8 cellular contexts compared by ENCODE assay signal in genomic region chr19:4328243-4328990, GRCh38. TPM values are rescaled to one million over a fixed set of nuclear protein-coding genes. Genes with fewer than 3 reads are reported as not detected.
DNase-seq lines count a peak whose midpoint lies in the region; ATAC-seq, FAIRE-seq and TF ChIP-seq lines count a peak whose summit lies in the region.

No MANE protein-coding gene starts in this region.

- peak; percentile 81 for TF ChIP-seq POLR2A in GM19193 (IDR thresholded peaks at IDR 0.05; ENCODE audit: extremely low read depth, insufficient read depth, insufficient read length)
- TF ChIP-seq POLR2A in Raji (IDR thresholded peaks at IDR 0.05; ENCODE audit: insufficient read depth, low read depth, low read length) = peak; percentile 97

- peaks cover 27% of the 10 kb centered on the region for H3K4me1 Mint-ChIP-seq in activated naive CD4-positive, alpha-beta T cell treated with anti-CD3 and anti-CD28 coated beads for 36 hours (ENCODE audit: low read depth)

- DNase-seq in AG04449 (ENCODE audit: low read depth, low spot score) (peak; percentile 65), Right ventricle myocardium inferior (ENCODE audit: missing footprints) (peak; percentile 96), pancreas (peak; percentile 95 to 100 (median 96)), thoracic aorta (ENCODE audit: low spot score) (no peak)
- DNase-seq in activated naive CD4-positive, alpha-beta T cell treated with anti-CD3 and anti-CD28 coated beads for 36 hours = peak; percentile 97

- H3K36me3 ChIP-seq in pancreas (no peaks in the 10 kb centered on the region), thoracic aorta (no peaks in the 10 kb centered on the region)

- H3K27me3 ChIP-seq in pancreas (no peaks in the 10 kb centered on the region), thoracic aorta (replicated peaks; ENCODE audit: insufficient read depth) (no peaks in the 10 kb centered on the region)

- intact Hi-C loops in activated naive CD4-positive, alpha-beta T cell treated with anti-CD3 and anti-CD28 coated beads for 36 hours (cut with micrococcal nuclease) = loop anchor here (1.0 to 2.0 kb wide), 4 partner anchors 14 to 81 kb away; partner anchors contain the start of genes CHAF1A, TMIGD2 and YJU2
- intact Hi-C loops in Right ventricle myocardium inferior (cut with DNase I) (loop anchor here (1.0 kb wide), 2 partner anchors 15 to 74 kb away; partner anchors contain the start of genes CHAF1A and MPND), pancreas (cut with DNase I) (no loop called here)

- H3K4me1 ChIP-seq in pancreas (no peaks in the 10 kb centered on the region), thoracic aorta (ENCODE audit: control insufficient read depth in 1 of 2, low read depth in 2 of 2) (peaks cover 10 to 18% of the 10 kb centered on the region in 2 donors)

- no peaks in the 10 kb centered on the region for H3K27me3 Mint-ChIP-seq in activated naive CD4-positive, alpha-beta T cell treated with anti-CD3 and anti-CD28 coated beads for 36 hours (ENCODE audit: low read depth)

- peak overlapping the region; percentile 84 for H3K27ac Mint-ChIP-seq in activated naive CD4-positive, alpha-beta T cell treated with anti-CD3 and anti-CD28 coated beads for 36 hours

- peak overlapping the region in 2 of 4 donors; percentile 23 to 38 for H3K27ac ChIP-seq in pancreas
- H3K27ac ChIP-seq in thoracic aorta = no peak overlapping the region

- no peak for FAIRE-seq in pancreas (lab: Jason Lieb, UNC)

- peaks cover 6% of the 10 kb centered on the region for H3K36me3 Mint-ChIP-seq in activated naive CD4-positive, alpha-beta T cell treated with anti-CD3 and anti-CD28 coated beads for 36 hours (ENCODE audit: low read depth)

- CTCF ChIA-PET in AG04449 (lab: Yijun Ruan, JAX) = interaction anchor here (0.9 to 1.0 kb wide), 2 partner anchors 15 to 24 kb away, joined by 3 to 6 read pairs; partner anchors contain the start of gene MPND
- CTCF ChIA-PET in activated naive CD4-positive, alpha-beta T cell treated with anti-CD3 and anti-CD28 coated beads for 36 hours (lab: Charles Lee) = interaction anchor here (0.8 to 1.0 kb wide), 3 partner anchors 9 to 61 kb away, joined by 3 to 5 read pairs (median 3); partner anchors contain the start of gene MPND

- TF ChIP-seq CTCF in AG04449 (IDR thresholded peaks at IDR 0.05; ENCODE audit: insufficient read depth, low read length, missing control alignments) = no peak
- TF ChIP-seq CTCF in pancreas (IDR thresholded peaks at IDR 0.05) = no peak
- TF ChIP-seq CTCF in thoracic aorta (IDR thresholded peaks at IDR 0.05) = no peak

- ATAC-seq in HG03354 (IDR thresholded peaks at IDR 0.05; ENCODE audit: poor library complexity, severe bottlenecking, unreplicated experiment) = peak; percentile 81
- peak; percentile 94 for ATAC-seq in Right ventricle myocardium inferior
- peak; percentile 87 to 95 (median 90) for ATAC-seq in pancreas
- ATAC-seq in thoracic aorta (ENCODE audit: insufficient number of reproducible peaks, low FRiP score, low read depth) = peak; percentile 63

- H3K4me3 ChIP-seq in AG04449 (ENCODE audit: low read depth, low read length) = peak overlapping the region; percentile 72
- H3K4me3 ChIP-seq in pancreas = peak overlapping the region in 3 of 4 donors; percentile 10 to 54 (median 20)
- peak overlapping the region; percentile 75 for H3K4me3 ChIP-seq in thoracic aorta

- POLR2A ChIA-PET in AG04449 (lab: Yijun Ruan, JAX) = interaction anchor here (1.1 kb wide), 1 partner anchor 14 kb away, joined by 6 read pairs; the partner anchor contains the start of gene MPND

- H3K4me3 Mint-ChIP-seq in activated naive CD4-positive, alpha-beta T cell treated with anti-CD3 and anti-CD28 coated beads for 36 hours = peak overlapping the region; percentile 87

- no peaks in the 10 kb centered on the region for H3K9me3 Mint-ChIP-seq in activated naive CD4-positive, alpha-beta T cell treated with anti-CD3 and anti-CD28 coated beads for 36 hours

- H3K9me3 ChIP-seq in pancreas (no peaks in the 10 kb centered on the region), thoracic aorta (no peaks in the 10 kb centered on the region)

- 11 to 12% methylated on average over 33 to 49 of the region's 49 CpGs for WGBS in pancreas, 2 donors

RNA-seq across cellular contexts. Expression of gene STAP2, which starts 10.2 kb away (rescaled TPM):
- total RNA-seq in activated naive CD4-positive, alpha-beta T cell treated with anti-CD3 and anti-CD28 coated beads for 36 hours = 10 to 100 TPM in 1 of 2 experiments, 1 to 10 TPM in 1; 8.1 to 10.7 TPM
- 4.3 TPM for total RNA-seq in Right ventricle myocardium inferior
- total RNA-seq in pancreas = 10 to 100 TPM; 17.4 to 45.4 (median 23.3) TPM
- 10 to 100 TPM; 46.6 to 65.5 TPM for polyA plus RNA-seq in pancreas
- total RNA-seq in thoracic aorta = not detected

RNA-seq across cellular contexts. Expression of gene MPND, which starts 14.9 kb away (rescaled TPM):
- total RNA-seq in activated naive CD4-positive, alpha-beta T cell treated with anti-CD3 and anti-CD28 coated beads for 36 hours = 10 to 100 TPM; 16.3 to 18.6 TPM
- total RNA-seq in Right ventricle myocardium inferior (21.0 TPM), pancreas (10 to 100 TPM; 11.8 to 20.0 (median 14.9) TPM), thoracic aorta (10 to 100 TPM in 1 of 2 donors, 1 to 10 TPM in 1; 5.8 to 10.8 TPM)
- polyA plus RNA-seq in pancreas = 10 to 100 TPM; 16.7 to 18.9 TPM

RNA-seq across cellular contexts. Expression of gene FSD1, which starts 24.0 kb away (rescaled TPM):
- 10 to 100 TPM; 12.3 to 17.5 TPM for total RNA-seq in activated naive CD4-positive, alpha-beta T cell treated with anti-CD3 and anti-CD28 coated beads for 36 hours
- total RNA-seq in Right ventricle myocardium inferior (not detected), pancreas (under 1 TPM in 1 of 6 donors, not detected in 5; 0.50 TPM), thoracic aorta (not detected)
- under 1 TPM in 1 of 2 donors, not detected in 1; 0.21 TPM for polyA plus RNA-seq in pancreas

RNA-seq across cellular contexts. Expression of gene TMIGD2, which starts 26.2 kb away (rescaled TPM):
- total RNA-seq in activated naive CD4-positive, alpha-beta T cell treated with anti-CD3 and anti-CD28 coated beads for 36 hours = 10 to 100 TPM; 19.9 to 21.2 TPM
- total RNA-seq in Right ventricle myocardium inferior (not detected), pancreas (under 1 TPM in 2 of 6 donors, not detected in 4; 0.16 to 0.28 TPM), thoracic aorta (1 to 10 TPM in 1 of 2 donors, not detected in 1; 1.8 TPM)
- not detected for polyA plus RNA-seq in pancreas

RNA-seq across cellular contexts. Expression of gene SHD, which starts 49.4 kb away (rescaled TPM):
- not detected for total RNA-seq in activated naive CD4-positive, alpha-beta T cell treated with anti-CD3 and anti-CD28 coated beads for 36 hours
- total RNA-seq in Right ventricle myocardium inferior (not detected), pancreas (not detected), thoracic aorta (not detected)
- polyA plus RNA-seq in pancreas = not detected

Comparison
In these comparisons a context has a peak if more than half of its experiments do, and no peak if none do; other contexts are left out.
1. H3K4me3 ChIP-seq: peak in every context shown above with its lines; median percentile 75 in thoracic aorta; 72 in AG04449; 20 in pancreas.
2. RNA of gene FSD1, which starts 24.0 kb away (total RNA-seq): 12.3 to 17.5 TPM in activated naive CD4-positive, alpha-beta T cell treated with anti-CD3 and anti-CD28 coated beads for 36 hours; not detected in thoracic aorta, not detected in Right ventricle myocardium inferior (single experiment) and 0.50 TPM in pancreas; every median in the first group is over 4 times any median in the second.
3. intact Hi-C loops: an anchor here in activated naive CD4-positive, alpha-beta T cell treated with anti-CD3 and anti-CD28 coated beads for 36 hours (1.0 to 2.0 kb wide) and Right ventricle myocardium inferior (1.0 kb wide); none called in pancreas.
4. Peak in every context shown above with its lines, with median percentiles within 50 percentile points of each other: ATAC-seq.